ENCODE assay signal across 12 cellular contexts in genomic region chr14:74963705-74964271, GRCh38. TPM values are rescaled to one million over a fixed set of nuclear protein-coding genes. Genes with fewer than 3 reads are reported as not detected.
DNase-seq lines count a peak whose midpoint lies in the region; ATAC-seq, FAIRE-seq and TF ChIP-seq lines count a peak whose summit lies in the region.
"Had no signal": no experiment of that assay in that cellular context is flagged by ENCODE, and none has a peak within 500 bp of the region (broad histone marks: within the 10 kb centered on the region; RNA-seq: fewer than 3 reads in every experiment).

No MANE protein-coding gene starts in this region.

- no peak overlapping the region for H2AK5ac ChIP-seq in H1 (ENCODE audit: low read depth, low read length)

- H3K9me2 ChIP-seq in OCI-LY7 (ENCODE audit: insufficient read depth, low read length): no peaks in the 10 kb centered on the region

- H4K20me1 ChIP-seq in OCI-LY7 (ENCODE audit: insufficient read depth, low read length): no peaks in the 10 kb centered on the region
- no peaks in the 10 kb centered on the region for H4K20me1 ChIP-seq in H1 (replicated peaks in 1 of 2; ENCODE audit: control insufficient read depth in 1 of 2, insufficient read depth in 2 of 2, low read length in 2 of 2)
- no peaks in the 10 kb centered on the region for H4K20me1 ChIP-seq in osteoblast (ENCODE audit: insufficient read depth, low read length)

- FAIRE-seq in H1 (lab: Jason Lieb, UNC): no peak

- H2AFZ ChIP-seq in OCI-LY7 (ENCODE audit: low read length): peak overlapping the region; percentile 96; the same call in 1 of the 2 replicates
- H2AFZ ChIP-seq in H1 (ENCODE audit: low read length): no peak overlapping the region
- H2AFZ ChIP-seq in osteoblast (ENCODE audit: low read length): no peak overlapping the region

- peak; percentile 61 for DNase-seq in EH (ENCODE audit: low read depth)
- DNase-seq in OCI-LY7 (ENCODE audit: low spot score): no peak
- no peak for DNase-seq in H1 (ENCODE audit: low read depth in 1 of 2, low spot score in 2 of 2)
- DNase-seq in osteoblast (ENCODE audit: insufficient read length, low spot score, missing footprints): peak; percentile 65
- no peak for DNase-seq in amniotic stem cell (lab: John Stamatoyannopoulos, UW)
- DNase-seq: effector CD4-positive, alpha-beta T cell; MM.1S had no signal

- CTCF ChIA-PET in OCI-LY7 (lab: Charles Lee; ENCODE audit: unreplicated experiment): interaction anchor here (1.0 kb wide), 1 partner anchor 15 kb away, joined by 14 read pairs; no protein-coding TSS in a partner anchor
- CTCF ChIA-PET in H1 (lab: Charles Lee; ENCODE audit: partially characterized antibody): interaction anchor here (0.9 to 11.8 kb wide), 9 partner anchors 9 to 124 kb away, joined by 3 to 146 read pairs (median 3); partner anchors contain the start of gene PGF

- H3K4ac ChIP-seq in H1 (replicated peaks; ENCODE audit: insufficient read length, low read depth, low read length): no peak overlapping the region

- no peaks in the 10 kb centered on the region for H3K36me3 ChIP-seq in OCI-LY7 (ENCODE audit: insufficient read depth, low read length)
- no peaks in the 10 kb centered on the region for H3K36me3 ChIP-seq in H1 (ENCODE audit: control insufficient read depth in 2 of 4, insufficient read depth in 4 of 4, low read length in 3 of 4)
- no peaks in the 10 kb centered on the region for H3K36me3 ChIP-seq in osteoblast (ENCODE audit: insufficient read depth, low read length)
- H3K36me3 ChIP-seq: HAP-1, tibial nerve had no signal

- no TSS peak for BruUV-seq in OCI-LY7 (replicated peaks; lab: Mats Ljungman, UMichigan)

- H2BK120ac ChIP-seq in H1 (replicated peaks; ENCODE audit: low read depth, low read length): no peak overlapping the region

- H3K27ac ChIP-seq in OCI-LY7 (ENCODE audit: low read depth, low read length, poor library complexity, severe bottlenecking): no peak overlapping the region
- H3K27ac ChIP-seq in H1 (ENCODE audit: low read depth, low read length): no peak overlapping the region
- H3K27ac ChIP-seq in osteoblast (ENCODE audit: low read depth, low read length): no peak overlapping the region
- H3K27ac ChIP-seq: tibial nerve had no signal

- no peak overlapping the region for H3K4me3 ChIP-seq in OCI-LY7 (ENCODE audit: low read depth, low read length, poor library complexity, severe bottlenecking)
- no peak overlapping the region for H3K4me3 ChIP-seq in H1 (ENCODE audit: extremely low read depth in 1 of 4, insufficient read depth in 2 of 4, low read depth in 3 of 4, low read length in 4 of 4)
- H3K4me3 ChIP-seq in osteoblast (ENCODE audit: insufficient read depth, low read length): no peak overlapping the region
- H3K4me3 ChIP-seq: HAP-1, tibial nerve had no signal

- ATAC-seq in GM18498 (IDR thresholded peaks at IDR 0.05; ENCODE audit: unreplicated experiment) (no peak), GM19467 (IDR thresholded peaks at IDR 0.05; ENCODE audit: unreplicated experiment) (no peak), GM18502 (IDR thresholded peaks at IDR 0.05; ENCODE audit: poor library complexity, unreplicated experiment) (no peak)

- WGBS in H1 (ENCODE audit: extremely low coverage in 1 of 2, insufficient coverage in 1 of 2, insufficient read length in 1 of 2, insufficient replicate concordance in 2 of 2, low coverage in 1 of 2, low lambda C conversion rate in 2 of 2, missing lambda C conversion rate in 1 of 2), 2 experiments: 89% methylated on average over 9 of the region's 9 CpGs; no CpG with 5 or more reads in 1 of the 2 experiments

- POLR2A ChIA-PET in OCI-LY7 (lab: Charles Lee): no interaction called here
- POLR2A ChIA-PET in H1 (lab: Charles Lee; ENCODE audit: partially characterized antibody): interaction anchor here (0.9 to 3.6 kb wide), 3 partner anchors 9 to 69 kb away, joined by 3 to 16 read pairs (median 3); partner anchors contain the start of gene PGF

- H3K79me2 ChIP-seq in OCI-LY7 (ENCODE audit: insufficient read depth, low read depth, low read length): no peaks in the 10 kb centered on the region
- no peaks in the 10 kb centered on the region for H3K79me2 ChIP-seq in H1 (ENCODE audit: control insufficient read depth in 1 of 2, insufficient read depth in 2 of 2, low read length in 2 of 2)
- no peaks in the 10 kb centered on the region for H3K79me2 ChIP-seq in osteoblast (ENCODE audit: insufficient read depth, low read length)

- H3K56ac ChIP-seq in H1 (replicated peaks; ENCODE audit: insufficient read length, low read depth, low read length): no peak overlapping the region

- H4K8ac ChIP-seq in H1 (ENCODE audit: extremely low read depth, insufficient read depth, low read length): peak overlapping the region; percentile 6

- H3K4me2 ChIP-seq in OCI-LY7 (ENCODE audit: low read length) (peak overlapping the region; percentile 13; the same call in 1 of the 2 replicates), H1 (ENCODE audit: insufficient read depth in 1 of 2, low read depth in 2 of 2, low read length in 2 of 2) (no peak overlapping the region), osteoblast (ENCODE audit: insufficient read depth, low read length) (no peak overlapping the region)

- H4K91ac ChIP-seq in H1 (replicated peaks; ENCODE audit: insufficient read length, low read length): no peak overlapping the region

- H2BK12ac ChIP-seq in H1 (ENCODE audit: low read depth, low read length): peak overlapping the region; percentile 39; the same call in 1 of the 2 replicates

- no peak overlapping the region for H3K14ac ChIP-seq in H1 (ENCODE audit: insufficient read length)

- no peak for TF ChIP-seq POLR2A in H1 (IDR thresholded peaks at IDR 0.05; ENCODE audit: control extremely low read depth in 1 of 2, low read depth in 2 of 2, low read length in 2 of 2)

- no peak overlapping the region for H3K18ac ChIP-seq in H1 (ENCODE audit: extremely low read depth, low read length)

- no peak overlapping the region for H4K5ac ChIP-seq in H1 (ENCODE audit: insufficient read length, low read depth, low read length)

- no peak overlapping the region for H3K23ac ChIP-seq in H1 (ENCODE audit: insufficient read length)

- no peaks in the 10 kb centered on the region for H3K27me3 ChIP-seq in H1 (replicated peaks in 1 of 4; ENCODE audit: control insufficient read depth in 3 of 4, extremely low read depth in 1 of 4, insufficient read depth in 3 of 4, low read length in 3 of 4)
- no peaks in the 10 kb centered on the region for H3K27me3 ChIP-seq in osteoblast (ENCODE audit: insufficient read depth, low read length)
- H3K27me3 ChIP-seq: tibial nerve had no signal

- H3K23me2 ChIP-seq in H1 (ENCODE audit: low read depth, low read length): no peaks in the 10 kb centered on the region

- TF ChIP-seq CTCF in OCI-LY7 (conservative IDR thresholded peaks at IDR 0.05; ENCODE audit: low read length) (no peak), H1 (IDR thresholded peaks at IDR 0.05; ENCODE audit: control extremely low read depth in 1 of 3, insufficient read depth in 1 of 3, low read depth in 1 of 3, low read length in 3 of 3) (no peak), osteoblast (IDR thresholded peaks at IDR 0.05; ENCODE audit: extremely low read depth, low read depth, low read length) (no peak)

- H3K79me1 ChIP-seq in H1 (ENCODE audit: low read depth, low read length): no peaks in the 10 kb centered on the region

- H3K4me1 ChIP-seq in OCI-LY7 (ENCODE audit: insufficient read depth, low read length, poor library complexity, severe bottlenecking) (peaks cover 21% of the 10 kb centered on the region), H1 (replicated peaks in 1 of 4; ENCODE audit: control insufficient read depth in 3 of 4, insufficient read depth in 4 of 4, low read length in 3 of 4) (peaks cover 0 to 6% (median 0%) of the 10 kb centered on the region in 4 experiments; a peak in 3 of 7 replicates), osteoblast (ENCODE audit: insufficient read depth, low read length) (peaks cover 15% of the 10 kb centered on the region)
- H3K4me1 ChIP-seq: HAP-1 had no signal

- TF ChIP-seq RAD21 in H1 (IDR thresholded peaks at IDR 0.05 in 1 of 2, conservative IDR thresholded peaks at IDR 0.05 in 1 of 2; ENCODE audit: low read depth in 2 of 2, low read length in 2 of 2): no peak

- H2BK20ac ChIP-seq in H1 (ENCODE audit: low read length): no peak overlapping the region

- H3K9me3 ChIP-seq in OCI-LY7 (ENCODE audit: low read length) (no peaks in the 10 kb centered on the region), H1 (ENCODE audit: insufficient read depth in 2 of 2, low read depth in 1 of 2, low read length in 1 of 2) (no peaks in the 10 kb centered on the region), osteoblast (ENCODE audit: low read depth, low read length) (no peaks in the 10 kb centered on the region)
- H3K9me3 ChIP-seq: HAP-1, tibial nerve had no signal

- no peak overlapping the region; a peak in 2 of 7 replicates for H3K9ac ChIP-seq in H1 (replicated peaks in 1 of 4; ENCODE audit: extremely low read depth in 1 of 4, low read depth in 3 of 4, low read length in 3 of 4)

- no peak overlapping the region for H2BK5ac ChIP-seq in H1 (ENCODE audit: low read depth, low read length)

- TF ChIP-seq EP300 in H1 (IDR thresholded peaks at IDR 0.05; ENCODE audit: borderline replicate concordance in 1 of 2, low read depth in 2 of 2, low read length in 2 of 2): no peak

- intact Hi-C loops in OCI-LY7 (cut with micrococcal nuclease; ENCODE audit: unreplicated experiment): no loop called here

- peak overlapping the region; percentile 46; the same call in 1 of the 2 replicates for H2BK15ac ChIP-seq in H1 (ENCODE audit: low read length)

RNA-seq across cellular contexts. Expression of gene PGF, which starts 8.4 kb away (rescaled TPM):
- total RNA-seq in OCI-LY7 (2014; rRNA removed; shearing (Covaris generic)): 0.09 and 0.13 TPM in 2 replicates
- total RNA-seq in OCI-LY7 (2022) (0.19 TPM in 1 of 2 replicates, not detected in the other), osteoblast (16.3 and 24.5 TPM in 2 replicates)
- 3.9 and 4.1 TPM in 2 replicates for total RNA-seq in H1 (2021; fragmentation: NEBNext Ultra II Directional; extraction: Animal tissue kit (Norgen Biotek cat#: 25700))
- polyA plus RNA-seq in H1 (2011; rRNA removed): 2.1 and 2.8 TPM in 2 replicates
- 2.3 TPM for polyA plus RNA-seq in H1 (2011; cell fraction: cytosol; rRNA removed)
- polyA plus RNA-seq in H1 (2011; cell fraction: nucleus; rRNA removed): 4.3 TPM
- polyA plus RNA-seq in H1 (2012, experiment 1 of 2): 2.1 to 3.3 TPM (median 2.9 TPM) in 4 replicates
- polyA plus RNA-seq in H1 (2012, experiment 2 of 2): 2.8 TPM
- 2.9 TPM for polyA plus RNA-seq in H1 (2013, experiment 1 of 2)
- 3.1 TPM for polyA plus RNA-seq in H1 (2013, experiment 2 of 2)
- polyA minus RNA-seq in H1 (2011; rRNA and poly(A)+ RNA removed): 1.2 and 1.7 TPM in 2 replicates
- 4.0 TPM for polyA minus RNA-seq in H1 (2011; cell fraction: cytosol; rRNA and poly(A)+ RNA removed)
- 8.7 TPM for polyA minus RNA-seq in H1 (2011; cell fraction: nucleus; rRNA and poly(A)+ RNA removed)

RNA-seq across cellular contexts. Expression of gene EIF2B2, which starts 38.9 kb away (rescaled TPM):
- 33.5 and 42.0 TPM in 2 replicates for total RNA-seq in OCI-LY7 (2014; rRNA removed; shearing (Covaris generic))
- 49.8 and 53.8 TPM in 2 replicates for total RNA-seq in OCI-LY7 (2022)
- total RNA-seq in H1 (2021; fragmentation: NEBNext Ultra II Directional; extraction: Animal tissue kit (Norgen Biotek cat#: 25700)): 42.6 and 51.4 TPM in 2 replicates
- polyA plus RNA-seq in H1 (2011; rRNA removed): 59.7 and 79.9 TPM in 2 replicates
- 85.4 TPM for polyA plus RNA-seq in H1 (2011; cell fraction: cytosol; rRNA removed)
- polyA plus RNA-seq in H1 (2011; cell fraction: nucleus; rRNA removed): 64.5 TPM
- 48.8 to 54.9 TPM (median 53.1 TPM) in 4 replicates for polyA plus RNA-seq in H1 (2012, experiment 1 of 2)
- polyA plus RNA-seq in H1 (2012, experiment 2 of 2): 20.3 TPM
- 27.6 TPM for polyA plus RNA-seq in H1 (2013, experiment 1 of 2)
- polyA plus RNA-seq in H1 (2013, experiment 2 of 2): 25.4 TPM
- 57.0 and 65.4 TPM in 2 replicates for polyA minus RNA-seq in H1 (2011; rRNA and poly(A)+ RNA removed)
- polyA minus RNA-seq in H1 (2011; cell fraction: cytosol; rRNA and poly(A)+ RNA removed): 31.3 TPM
- polyA minus RNA-seq in H1 (2011; cell fraction: nucleus; rRNA and poly(A)+ RNA removed): 24.0 TPM
- 30.4 and 39.4 TPM in 2 replicates for total RNA-seq in osteoblast

RNA-seq across cellular contexts. Expression of gene RPS6KL1, which starts 40.7 kb away (rescaled TPM):
- 6.1 and 11.3 TPM in 2 replicates for total RNA-seq in OCI-LY7 (2014; rRNA removed; shearing (Covaris generic))
- total RNA-seq in OCI-LY7 (2022) (14.0 and 15.3 TPM in 2 replicates), osteoblast (0.29 and 0.36 TPM in 2 replicates)
- total RNA-seq in H1 (2021; fragmentation: NEBNext Ultra II Directional; extraction: Animal tissue kit (Norgen Biotek cat#: 25700)): 11.3 and 13.8 TPM in 2 replicates
- polyA plus RNA-seq in H1 (2011; rRNA removed): 9.4 and 9.8 TPM in 2 replicates
- 13.9 TPM for polyA plus RNA-seq in H1 (2011; cell fraction: cytosol; rRNA removed)
- polyA plus RNA-seq in H1 (2011; cell fraction: nucleus; rRNA removed): 45.2 TPM
- polyA plus RNA-seq in H1 (2012, experiment 1 of 2): 9.3 to 19.0 TPM (median 15.0 TPM) in 4 replicates
- 5.9 TPM for polyA plus RNA-seq in H1 (2012, experiment 2 of 2)
- 6.5 TPM for polyA plus RNA-seq in H1 (2013, experiment 1 of 2)
- polyA plus RNA-seq in H1 (2013, experiment 2 of 2): 5.4 TPM
- 21.4 and 21.5 TPM in 2 replicates for polyA minus RNA-seq in H1 (2011; rRNA and poly(A)+ RNA removed)
- 7.9 TPM for polyA minus RNA-seq in H1 (2011; cell fraction: cytosol; rRNA and poly(A)+ RNA removed)
- polyA minus RNA-seq in H1 (2011; cell fraction: nucleus; rRNA and poly(A)+ RNA removed): 25.7 TPM

Comparison
In these comparisons a context has a peak if more than half of its experiments do, and no peak if none do; other contexts are left out.
1. DNase-seq: peak in EH (single experiment) and osteoblast (single experiment); none in OCI-LY7 (single experiment), H1 (0 of 2) and amniotic stem cell (single experiment).